Comparison of ENCODE assay signal across 8 cellular contexts in the genomic region with DNA sequence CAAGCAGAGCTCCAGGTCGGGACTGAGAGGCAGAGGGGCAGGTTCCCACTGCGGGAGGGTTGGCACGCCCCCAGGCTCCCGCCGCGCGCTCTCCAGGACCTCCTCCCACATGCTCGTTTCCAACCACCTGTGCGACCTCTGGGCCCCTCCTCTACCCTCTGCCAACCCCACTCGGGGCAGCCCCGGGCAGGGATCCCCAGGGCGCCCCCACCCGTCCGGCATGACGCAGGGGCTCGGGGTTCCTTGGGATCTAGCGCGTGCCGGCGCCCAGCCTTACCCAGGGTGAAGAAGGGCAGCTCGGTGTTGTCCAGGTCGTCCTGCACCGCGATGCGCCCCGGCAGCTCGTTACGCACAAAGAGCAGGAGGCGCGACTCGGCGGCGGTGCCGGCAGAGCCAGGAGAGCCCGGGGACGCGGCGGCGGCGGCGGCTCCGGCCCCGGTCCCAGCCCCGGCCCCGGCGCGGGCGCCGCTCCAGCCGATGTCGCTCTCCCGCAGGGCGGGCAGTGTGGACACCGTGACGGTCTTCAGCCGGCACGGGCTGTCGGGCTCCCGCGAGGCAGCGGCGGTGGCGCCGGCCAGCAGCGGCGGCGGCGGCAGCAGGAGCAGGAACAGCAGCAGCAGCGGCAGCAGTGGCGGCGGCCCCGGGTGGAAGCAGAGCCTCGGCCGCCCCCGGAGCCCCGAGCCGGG. TPM values are rescaled to one million over a fixed set of nuclear protein-coding genes. Genes with fewer than 3 reads are reported as not detected.
DNase-seq lines count a peak whose midpoint lies in the region; ATAC-seq and TF ChIP-seq lines count a peak whose summit lies in the region.

No MANE protein-coding gene starts in this region.

- H3K36me3 ChIP-seq in ascending aorta: no peaks in the 10 kb centered on the region
- no peaks in the 10 kb centered on the region for H3K36me3 ChIP-seq in stomach

- H3K27ac ChIP-seq in ascending aorta (no peak overlapping the region), stomach (peak overlapping the region in 2 of 5 donors; percentile 1 to 7)

- CTCF ChIA-PET in activated CD8-positive, alpha-beta T cell treated with anti-CD3 and anti-CD28 coated beads, Interleukin-2, amount 10 ng/mL, durations not matched to agents 7 days and 5 days (lab: Charles Lee): no interaction called here
- CTCF ChIA-PET in activated CD8-positive, alpha-beta T cell treated with anti-CD3 and anti-CD28 coated beads for 36 hours (lab: Charles Lee): no interaction called here

- peaks cover 2% of the 10 kb centered on the region for H3K4me1 Mint-ChIP-seq in activated CD8-positive, alpha-beta T cell treated with anti-CD3 and anti-CD28 coated beads, Interleukin-2, amount 10 ng/mL, durations not matched to agents 7 days and 5 days (ENCODE audit: low read depth)
- no peaks in the 10 kb centered on the region for H3K4me1 Mint-ChIP-seq in activated CD8-positive, alpha-beta T cell treated with anti-CD3 and anti-CD28 coated beads for 36 hours (ENCODE audit: low read depth)
- H3K4me1 Mint-ChIP-seq in T-helper 17 cell: no peaks in the 10 kb centered on the region

- H3K4me1 ChIP-seq in ascending aorta: peaks cover 0 to 10% of the 10 kb centered on the region in 2 donors
- H3K4me1 ChIP-seq in stomach: peaks cover 23 to 38% (median 37%) of the 10 kb centered on the region in 4 donors

- peak overlapping the region; percentile 62 to 64 for H3K4me3 ChIP-seq in ascending aorta
- peak overlapping the region; percentile 49 to 65 (median 53) for H3K4me3 ChIP-seq in stomach

- no peaks in the 10 kb centered on the region for H3K9me3 ChIP-seq in ascending aorta
- H3K9me3 ChIP-seq in stomach: no peaks in the 10 kb centered on the region
- H3K9me3 ChIP-seq in T-helper 17 cell (ENCODE audit: control insufficient read depth, low read length, poor library complexity, severe bottlenecking): no peaks in the 10 kb centered on the region

- no peak for DNase-seq in activated CD8-positive, alpha-beta T cell treated with anti-CD3 and anti-CD28 coated beads, Interleukin-2, amount 10 ng/mL, durations not matched to agents 7 days and 5 days
- DNase-seq in activated CD8-positive, alpha-beta T cell treated with anti-CD3 and anti-CD28 coated beads for 36 hours: no peak
- no peak for DNase-seq in ascending aorta (ENCODE audit: low spot score in 2 of 2)
- peak; percentile 5 for DNase-seq in inferior parietal cortex (ENCODE audit: extremely low spot score)
- DNase-seq in stomach: peak; percentile 37
- no peak for DNase-seq in T-helper 17 cell

- WGBS in stomach, 5 donors: 1 to 3% (median 1%) methylated on average over 21 to 77 of the region's 77 CpGs

- POLR2A ChIA-PET in activated CD8-positive, alpha-beta T cell treated with anti-CD3 and anti-CD28 coated beads, Interleukin-2, amount 10 ng/mL, durations not matched to agents 7 days and 5 days (lab: Charles Lee): no interaction called here
- POLR2A ChIA-PET in activated CD8-positive, alpha-beta T cell treated with anti-CD3 and anti-CD28 coated beads for 36 hours (lab: Charles Lee): no interaction called here

- TF ChIP-seq CTCF in activated CD8-positive, alpha-beta T cell treated with anti-CD3 and anti-CD28 coated beads for 36 hours (IDR thresholded peaks at IDR 0.05): no peak
- no peak for TF ChIP-seq CTCF in ascending aorta (IDR thresholded peaks at IDR 0.05)
- TF ChIP-seq CTCF in stomach (IDR thresholded peaks at IDR 0.05): no peak

- peaks cover 22% of the 10 kb centered on the region for H3K27me3 Mint-ChIP-seq in activated CD8-positive, alpha-beta T cell treated with anti-CD3 and anti-CD28 coated beads, Interleukin-2, amount 10 ng/mL, durations not matched to agents 7 days and 5 days (ENCODE audit: low read depth)
- H3K27me3 Mint-ChIP-seq in activated CD8-positive, alpha-beta T cell treated with anti-CD3 and anti-CD28 coated beads for 36 hours: peaks cover 31% of the 10 kb centered on the region
- H3K27me3 Mint-ChIP-seq in T-helper 17 cell: peaks cover 7% of the 10 kb centered on the region

- no peak overlapping the region for H3K27ac Mint-ChIP-seq in activated CD8-positive, alpha-beta T cell treated with anti-CD3 and anti-CD28 coated beads, Interleukin-2, amount 10 ng/mL, durations not matched to agents 7 days and 5 days
- H3K27ac Mint-ChIP-seq in activated CD8-positive, alpha-beta T cell treated with anti-CD3 and anti-CD28 coated beads for 36 hours: no peak overlapping the region
- H3K27ac Mint-ChIP-seq in T-helper 17 cell: no peak overlapping the region

- TF ChIP-seq POLR2A in stomach (IDR thresholded peaks at IDR 0.05): no peak

- H3K27me3 ChIP-seq in ascending aorta (no peaks in the 10 kb centered on the region), stomach (peaks cover 9 to 81% (median 49%) of the 10 kb centered on the region in 3 donors)

- ATAC-seq in activated CD8-positive, alpha-beta T cell treated with anti-CD3 and anti-CD28 coated beads, Interleukin-2, amount 10 ng/mL, durations not matched to agents 7 days and 5 days: peak; percentile 33
- ATAC-seq in activated CD8-positive, alpha-beta T cell treated with anti-CD3 and anti-CD28 coated beads for 36 hours: no peak
- ATAC-seq in HG02870 (IDR thresholded peaks at IDR 0.05; ENCODE audit: unreplicated experiment) (no peak), HG03045 (IDR thresholded peaks at IDR 0.05; ENCODE audit: unreplicated experiment) (no peak), T-helper 17 cell (no peak)

- no peak for TF ChIP-seq EP300 in stomach (IDR thresholded peaks at IDR 0.05)

- no peaks in the 10 kb centered on the region for H3K9me3 Mint-ChIP-seq in activated CD8-positive, alpha-beta T cell treated with anti-CD3 and anti-CD28 coated beads, Interleukin-2, amount 10 ng/mL, durations not matched to agents 7 days and 5 days (ENCODE audit: insufficient read depth)
- no peaks in the 10 kb centered on the region for H3K9me3 Mint-ChIP-seq in activated CD8-positive, alpha-beta T cell treated with anti-CD3 and anti-CD28 coated beads for 36 hours

- intact Hi-C loops in activated CD8-positive, alpha-beta T cell treated with anti-CD3 and anti-CD28 coated beads for 36 hours (cut with micrococcal nuclease): no loop called here
- intact Hi-C loops in ascending aorta (cut with DNase I): loop anchor here (10.0 kb wide), 1 partner anchor 170 kb away; no protein-coding TSS in a partner anchor
- intact Hi-C loops in stomach (cut with DNase I; ENCODE audit: low total_unique reads): no loop called here

- no peak overlapping the region for H3K4me3 Mint-ChIP-seq in activated CD8-positive, alpha-beta T cell treated with anti-CD3 and anti-CD28 coated beads, Interleukin-2, amount 10 ng/mL, durations not matched to agents 7 days and 5 days
- H3K4me3 Mint-ChIP-seq in activated CD8-positive, alpha-beta T cell treated with anti-CD3 and anti-CD28 coated beads for 36 hours: no peak overlapping the region
- H3K4me3 Mint-ChIP-seq in T-helper 17 cell: no peak overlapping the region

- H3K36me3 Mint-ChIP-seq in activated CD8-positive, alpha-beta T cell treated with anti-CD3 and anti-CD28 coated beads, Interleukin-2, amount 10 ng/mL, durations not matched to agents 7 days and 5 days (ENCODE audit: low read depth): peaks cover 2% of the 10 kb centered on the region
- no peaks in the 10 kb centered on the region for H3K36me3 Mint-ChIP-seq in activated CD8-positive, alpha-beta T cell treated with anti-CD3 and anti-CD28 coated beads for 36 hours (ENCODE audit: low read depth)
- peaks cover 2% of the 10 kb centered on the region for H3K36me3 Mint-ChIP-seq in T-helper 17 cell (ENCODE audit: low read depth)

RNA-seq across cellular contexts. Expression of a gene that starts 0.5 kb away (rescaled TPM):
- total RNA-seq in activated CD8-positive, alpha-beta T cell treated with anti-CD3 and anti-CD28 coated beads, Interleukin-2, amount 10 ng/mL, durations not matched to agents 7 days and 5 days: 1 to 10 TPM; 4.7 to 4.9 TPM
- total RNA-seq in activated CD8-positive, alpha-beta T cell treated with anti-CD3 and anti-CD28 coated beads for 36 hours: 1 to 10 TPM; 5.2 to 5.7 TPM
- total RNA-seq in ascending aorta: 2.3 TPM
- 10 to 100 TPM in 1 of 5 donors, 1 to 10 TPM in 3, not detected in 1; 4.2 to 22.3 (median 7.0) TPM for total RNA-seq in stomach
- 1 to 10 TPM; 2.1 to 3.1 (median 2.6) TPM for polyA plus RNA-seq in stomach
- 1 to 10 TPM; 3.7 to 4.8 TPM for total RNA-seq in T-helper 17 cell

Comparison
In these comparisons a context has a peak if more than half of its experiments do, and no peak if none do; other contexts are left out.
1. DNase-seq: peak in inferior parietal cortex (single experiment) and stomach (single experiment); none in activated CD8-positive, alpha-beta T cell treated with anti-CD3 and anti-CD28 coated beads, Interleukin-2, amount 10 ng/mL, durations not matched to agents 7 days and 5 days (single experiment), activated CD8-positive, alpha-beta T cell treated with anti-CD3 and anti-CD28 coated beads for 36 hours (single experiment), ascending aorta (0 of 2) and T-helper 17 cell (0 of 3).